ENCODE assay signal across 9 cellular contexts in the genomic region with DNA sequence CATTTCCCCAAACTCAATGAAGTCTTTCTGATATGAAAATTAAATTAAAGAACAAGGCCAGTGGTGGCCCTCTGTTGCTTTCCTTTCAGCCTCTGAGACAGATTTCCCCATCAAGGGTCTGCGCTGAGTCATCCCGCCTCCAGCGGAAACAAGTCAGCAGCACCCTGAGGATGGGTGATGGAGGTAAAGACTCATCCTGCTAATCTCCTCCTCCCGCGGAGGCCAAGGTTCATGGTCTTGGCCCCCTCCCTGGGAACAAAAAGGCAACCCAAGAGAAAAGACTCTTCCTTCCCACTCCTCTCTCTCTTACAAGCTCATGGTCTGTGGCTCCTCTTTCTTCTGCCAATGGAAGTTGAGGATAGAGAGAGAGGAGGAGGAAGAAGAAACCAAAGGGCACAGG. TPM values are rescaled to one million over a fixed set of nuclear protein-coding genes. Genes with fewer than 3 reads are reported as not detected.
DNase-seq lines count a peak whose midpoint lies in the region; ATAC-seq lines count a peak whose summit lies in the region.
"Had no signal": no experiment of that assay in that cellular context is flagged by ENCODE, and none has a peak within 500 bp of the region (broad histone marks: within the 10 kb centered on the region; RNA-seq: fewer than 3 reads in every experiment).

No MANE protein-coding gene starts in this region.

- no peaks in the 10 kb centered on the region for H3K27me3 Mint-ChIP-seq in activated CD4-positive, alpha-beta T cell treated with anti-CD3 and anti-CD28 coated beads, Interleukin-2, amount 10 ng/mL, durations not matched to agents 7 days and 5 days

- DNase-seq in activated CD4-positive, alpha-beta T cell treated with anti-CD3 and anti-CD28 coated beads for 1 hour, result peak; percentile 29
- no peak for DNase-seq in activated CD4-positive, alpha-beta T cell treated with anti-CD3 and anti-CD28 coated beads, Interleukin-2, amount 10 ng/mL, durations not matched to agents 7 days and 5 days
- DNase-seq in activated T-cell treated with anti-CD3 and anti-CD28 coated beads for 24 hours (ENCODE audit: low read depth) (peak; percentile 53), iris pigment epithelial cell (ENCODE audit: low read depth) (peak; percentile 95), dermis blood vessel endothelial cell (no peak), cortex of kidney (lab: John Stamatoyannopoulos, UW) (no peak)
- DNase-seq in stimulated activated CD8-positive, alpha-beta memory T cell treated with anti-CD3 and anti-CD28 coated beads, Interleukin-4, amount 100 ng/mL, for 4 hours (ENCODE audit: low read depth in 2 of 2, low spot score in 1 of 2), result peak; percentile 53 to 56
- DNase-seq: 8988T had no signal

- peaks cover 38% of the 10 kb centered on the region for H3K4me1 Mint-ChIP-seq in activated CD4-positive, alpha-beta T cell treated with anti-CD3 and anti-CD28 coated beads, Interleukin-2, amount 10 ng/mL, durations not matched to agents 7 days and 5 days

- no peaks in the 10 kb centered on the region for H3K9me3 Mint-ChIP-seq in activated CD4-positive, alpha-beta T cell treated with anti-CD3 and anti-CD28 coated beads, Interleukin-2, amount 10 ng/mL, durations not matched to agents 7 days and 5 days

- ATAC-seq in HG03025 (IDR thresholded peaks at IDR 0.05; ENCODE audit: low FRiP score, unreplicated experiment), result no peak

- H3K36me3 Mint-ChIP-seq in activated CD4-positive, alpha-beta T cell treated with anti-CD3 and anti-CD28 coated beads, Interleukin-2, amount 10 ng/mL, durations not matched to agents 7 days and 5 days (ENCODE audit: low read depth), result no peaks in the 10 kb centered on the region

- CTCF ChIA-PET in activated CD4-positive, alpha-beta T cell treated with anti-CD3 and anti-CD28 coated beads, Interleukin-2, amount 10 ng/mL, durations not matched to agents 7 days and 5 days (lab: Charles Lee), result interaction anchor here (0.6 to 4.2 kb wide), 9 partner anchors 9 to 417 kb away, joined by 3 to 21 read pairs (median 3); partner anchors contain the start of genes NUMB and PSEN1

- POLR2A ChIA-PET in activated CD4-positive, alpha-beta T cell treated with anti-CD3 and anti-CD28 coated beads, Interleukin-2, amount 10 ng/mL, durations not matched to agents 7 days and 5 days (lab: Charles Lee), result no interaction called here

- H3K27ac Mint-ChIP-seq in activated CD4-positive, alpha-beta T cell treated with anti-CD3 and anti-CD28 coated beads, Interleukin-2, amount 10 ng/mL, durations not matched to agents 7 days and 5 days, result no peak overlapping the region

- no peak overlapping the region for H3K4me3 Mint-ChIP-seq in activated CD4-positive, alpha-beta T cell treated with anti-CD3 and anti-CD28 coated beads, Interleukin-2, amount 10 ng/mL, durations not matched to agents 7 days and 5 days

RNA-seq across cellular contexts. Expression of gene NUMB, which starts 9.0 kb away (rescaled TPM):
- total RNA-seq in activated CD4-positive, alpha-beta T cell treated with anti-CD3 and anti-CD28 coated beads, Interleukin-2, amount 10 ng/mL, durations not matched to agents 7 days and 5 days, result 10 to 100 TPM; 39.6 to 49.6 TPM
- 46.3 and 81.6 TPM in 2 replicates for total RNA-seq in dermis blood vessel endothelial cell

RNA-seq across cellular contexts. Expression of gene RIOX1, which starts 23.4 kb away (rescaled TPM):
- 10 to 100 TPM; 20.2 to 20.9 TPM for total RNA-seq in activated CD4-positive, alpha-beta T cell treated with anti-CD3 and anti-CD28 coated beads, Interleukin-2, amount 10 ng/mL, durations not matched to agents 7 days and 5 days
- 27.0 and 31.0 TPM in 2 replicates for total RNA-seq in dermis blood vessel endothelial cell

Comparison
In these comparisons a context has a peak if more than half of its experiments do, and no peak if none do; other contexts are left out.
1. DNase-seq: peak in activated CD4-positive, alpha-beta T cell treated with anti-CD3 and anti-CD28 coated beads for 1 hour (single experiment), activated T-cell treated with anti-CD3 and anti-CD28 coated beads for 24 hours (single experiment), iris pigment epithelial cell (single experiment) and stimulated activated CD8-positive, alpha-beta memory T cell treated with anti-CD3 and anti-CD28 coated beads, Interleukin-4, amount 100 ng/mL, for 4 hours (2 of 2); none in activated CD4-positive, alpha-beta T cell treated with anti-CD3 and anti-CD28 coated beads, Interleukin-2, amount 10 ng/mL, durations not matched to agents 7 days and 5 days (single experiment), dermis blood vessel endothelial cell (single experiment) and cortex of kidney (single experiment).